Comparison of ENCODE assay signal across 2 cellular contexts in genomic region chr22:19928207-19928606, GRCh38.
TF ChIP-seq lines count a peak whose summit lies in the region.

No MANE protein-coding gene starts in this region.

TF ChIP-seq in HepG2, 621 proteins besides CTCF, POLR2A, EP300 and RAD21:
- TF ChIP-seq EED (CRISPR knock-in tag; IDR thresholded peaks at IDR 0.05) (no peak), CBX5 (CRISPR knock-in tag; IDR thresholded peaks at IDR 0.05; ENCODE audit: borderline replicate concordance) (no peak), ZC3H13 (CRISPR knock-in tag; IDR thresholded peaks at IDR 0.05) (no peak), NR1H2 (CRISPR knock-in tag; IDR thresholded peaks at IDR 0.05; ENCODE audit: borderline replicate concordance, low read depth) (no peak), AHR (CRISPR knock-in tag; IDR thresholded peaks at IDR 0.05) (no peak), CC2D1A (CRISPR knock-in tag; IDR thresholded peaks at IDR 0.05) (no peak), ZNF10 (CRISPR knock-in tag; IDR thresholded peaks at IDR 0.05; ENCODE audit: borderline replicate concordance, low read depth) (no peak), ARNTL (CRISPR knock-in tag; IDR thresholded peaks at IDR 0.05) (no peak), FLYWCH1 (CRISPR knock-in tag; IDR thresholded peaks at IDR 0.05) (no peak), ZNF30 (CRISPR knock-in tag; IDR thresholded peaks at IDR 0.05) (no peak), PAWR (CRISPR knock-in tag; IDR thresholded peaks at IDR 0.05; ENCODE audit: borderline replicate concordance) (no peak), AGO1 (IDR thresholded peaks at IDR 0.05; ENCODE audit: low read depth, low read length, poor library complexity, severe bottlenecking) (no peak), SALL2 (CRISPR knock-in tag; IDR thresholded peaks at IDR 0.05) (no peak)

TF ChIP-seq in endothelial cell of umbilical vein, 7 proteins besides CTCF, POLR2A, EP300 and RAD21:
- TF ChIP-seq JUN (IDR thresholded peaks at IDR 0.05; ENCODE audit: borderline replicate concordance, insufficient read depth, insufficient read length, low read depth) (no peak), MYC (IDR thresholded peaks at IDR 0.05; ENCODE audit: low read depth, low read length) (no peak), POLR2AphosphoS5 (IDR thresholded peaks at IDR 0.05; ENCODE audit: insufficient read depth, low read depth, low read length) (no peak), FOS (IDR thresholded peaks at IDR 0.05; ENCODE audit: borderline replicate concordance, insufficient read depth, low read length) (no peak), GATA2 (IDR thresholded peaks at IDR 0.05; ENCODE audit: insufficient read depth, insufficient read length, low read depth, low read length) (no peak), MAX (IDR thresholded peaks at IDR 0.05; ENCODE audit: insufficient read depth, insufficient read length) (no peak), EZH2 (IDR thresholded peaks at IDR 0.05; ENCODE audit: borderline replicate concordance, low read depth, low read length, severe bottlenecking) (no peak)
